1 cellular context compared by ENCODE assay signal in the genomic region with DNA sequence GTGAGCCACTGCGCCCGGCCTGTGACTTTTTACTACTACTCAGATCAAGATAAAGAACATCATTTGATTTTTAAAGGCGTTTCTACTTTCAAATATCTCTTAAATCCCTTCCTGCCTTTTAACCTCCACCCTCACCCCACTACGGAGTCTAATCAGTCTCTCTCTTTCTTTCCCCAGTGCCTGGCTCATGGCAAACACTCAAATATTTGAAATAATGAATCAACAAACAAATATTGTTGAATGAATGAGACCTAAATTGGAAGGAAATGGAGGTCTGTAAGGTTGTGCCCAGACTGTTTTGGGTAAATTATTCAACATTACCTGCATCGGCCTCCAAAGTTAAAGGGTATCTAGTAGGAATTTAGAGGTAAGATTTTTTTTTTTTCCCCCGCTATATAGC.
TF ChIP-seq lines count a peak whose summit lies in the region.

No MANE protein-coding gene starts in this region.

TF ChIP-seq in SK-N-SH, 30 proteins besides CTCF, POLR2A, EP300 and RAD21 (continued from another document):
- TF ChIP-seq, protein P1, sequence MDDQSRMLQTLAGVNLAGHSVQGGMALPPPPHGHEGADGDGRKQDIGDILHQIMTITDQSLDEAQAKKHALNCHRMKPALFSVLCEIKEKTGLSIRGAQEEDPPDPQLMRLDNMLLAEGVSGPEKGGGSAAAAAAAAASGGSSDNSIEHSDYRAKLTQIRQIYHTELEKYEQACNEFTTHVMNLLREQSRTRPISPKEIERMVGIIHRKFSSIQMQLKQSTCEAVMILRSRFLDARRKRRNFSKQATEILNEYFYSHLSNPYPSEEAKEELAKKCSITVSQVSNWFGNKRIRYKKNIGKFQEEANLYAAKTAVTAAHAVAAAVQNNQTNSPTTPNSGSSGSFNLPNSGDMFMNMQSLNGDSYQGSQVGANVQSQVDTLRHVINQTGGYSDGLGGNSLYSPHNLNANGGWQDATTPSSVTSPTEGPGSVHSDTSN (IDR thresholded peaks at IDR 0.05): no peak
- TF ChIP-seq, protein P2, sequence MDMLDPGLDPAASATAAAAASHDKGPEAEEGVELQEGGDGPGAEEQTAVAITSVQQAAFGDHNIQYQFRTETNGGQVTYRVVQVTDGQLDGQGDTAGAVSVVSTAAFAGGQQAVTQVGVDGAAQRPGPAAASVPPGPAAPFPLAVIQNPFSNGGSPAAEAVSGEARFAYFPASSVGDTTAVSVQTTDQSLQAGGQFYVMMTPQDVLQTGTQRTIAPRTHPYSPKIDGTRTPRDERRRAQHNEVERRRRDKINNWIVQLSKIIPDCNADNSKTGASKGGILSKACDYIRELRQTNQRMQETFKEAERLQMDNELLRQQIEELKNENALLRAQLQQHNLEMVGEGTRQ (IDR thresholded peaks at IDR 0.05; ENCODE audit: borderline replicate concordance, low read depth, low read length): no peak
- TF ChIP-seq NRF1 (IDR thresholded peaks at IDR 0.05; ENCODE audit: low read depth, low read length): no peak
- TF ChIP-seq RXRA (IDR thresholded peaks at IDR 0.05; ENCODE audit: borderline replicate concordance, low read depth): no peak
- TF ChIP-seq, protein P3, sequence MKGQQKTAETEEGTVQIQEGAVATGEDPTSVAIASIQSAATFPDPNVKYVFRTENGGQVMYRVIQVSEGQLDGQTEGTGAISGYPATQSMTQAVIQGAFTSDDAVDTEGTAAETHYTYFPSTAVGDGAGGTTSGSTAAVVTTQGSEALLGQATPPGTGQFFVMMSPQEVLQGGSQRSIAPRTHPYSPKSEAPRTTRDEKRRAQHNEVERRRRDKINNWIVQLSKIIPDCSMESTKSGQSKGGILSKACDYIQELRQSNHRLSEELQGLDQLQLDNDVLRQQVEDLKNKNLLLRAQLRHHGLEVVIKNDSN (IDR thresholded peaks at IDR 0.05; ENCODE audit: borderline replicate concordance, low read depth): no peak
- no peak for TF ChIP-seq MXI1 (IDR thresholded peaks at IDR 0.05; ENCODE audit: low read depth, low read length)
- TF ChIP-seq CHD2 (IDR thresholded peaks at IDR 0.05; ENCODE audit: low read length, partially characterized antibody): no peak
- no peak for TF ChIP-seq POLR2AphosphoS5 (IDR thresholded peaks at IDR 0.05; ENCODE audit: low read depth, low read length)
